7 cellular contexts compared by ENCODE assay signal in the genomic region with DNA sequence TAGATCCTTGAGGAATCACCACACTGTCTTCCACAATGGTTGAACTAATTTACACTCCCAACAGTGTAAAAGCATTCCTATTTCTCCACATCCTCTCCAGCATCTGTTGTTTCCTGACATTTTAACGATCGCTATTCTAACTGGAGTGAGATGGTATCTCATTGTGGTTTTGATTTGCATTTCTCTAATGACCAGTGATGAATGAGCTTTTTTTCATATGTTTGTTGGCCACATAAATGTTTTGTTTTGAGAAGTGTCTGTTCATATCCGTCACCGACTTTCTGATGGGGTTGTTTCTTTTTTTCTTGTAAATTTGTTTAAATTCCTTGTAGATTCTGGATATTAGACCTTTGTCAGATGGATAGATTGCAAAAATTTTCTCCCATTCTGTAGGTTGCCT. TPM values are rescaled to one million over a fixed set of nuclear protein-coding genes. Genes with fewer than 3 reads are reported as not detected.
DNase-seq lines count a peak whose midpoint lies in the region; ATAC-seq, FAIRE-seq and TF ChIP-seq lines count a peak whose summit lies in the region.
"Not testable (repeated sequence)": the region's sequence is repeated elsewhere in the genome, so short reads cannot be mapped to it uniquely, and the experiment has no call there.
"Had no signal": no experiment of that assay in that cellular context is flagged by ENCODE, and none has a peak within 500 bp of the region (broad histone marks: within the 10 kb centered on the region; RNA-seq: fewer than 3 reads in every experiment).

No MANE protein-coding gene starts in this region.

- DNase-seq in EH (ENCODE audit: low read depth), result peak; percentile 50
- peak; percentile 24 to 64 for DNase-seq in NCI-H1930 (lab: John Stamatoyannopoulos, UW)
- not testable (repeated sequence) for DNase-seq in activated CD4-positive, alpha-beta memory T cell treated with anti-CD3 and anti-CD28 coated beads for 36 hours; natural killer cell treated with Interleukin-12 subunit alpha and Interleukin-12 subunit beta and Interleukin-15 and Interleukin-18, amount 100 ng/mL, for 72 hours (ENCODE audit: low spot score)
- peak; percentile 12 for DNase-seq in astrocyte (ENCODE audit: low read depth)

- not testable (repeated sequence) for ATAC-seq in natural killer cell treated with Interleukin-12 subunit alpha and Interleukin-12 subunit beta and Interleukin-15 and Interleukin-18, amount 100 ng/mL, for 72 hours

- POLR2A ChIA-PET in activated CD4-positive, alpha-beta memory T cell treated with anti-CD3 and anti-CD28 coated beads for 36 hours (lab: Charles Lee), result not testable (repeated sequence)

- not testable (repeated sequence) for H3K79me2 ChIP-seq in astrocyte (ENCODE audit: insufficient read depth, low read length)

- H3K36me3 ChIP-seq in astrocyte (ENCODE audit: insufficient read depth, low read length), result not testable (repeated sequence)

- H3K4me2 ChIP-seq in astrocyte (ENCODE audit: low read length), result not testable (repeated sequence)

- not testable (repeated sequence) for H3K9me3 Mint-ChIP-seq in activated CD4-positive, alpha-beta memory T cell treated with anti-CD3 and anti-CD28 coated beads for 36 hours; astrocyte (ENCODE audit: unreplicated experiment); natural killer cell treated with Interleukin-12 subunit alpha and Interleukin-12 subunit beta and Interleukin-15 and Interleukin-18, amount 100 ng/mL, for 72 hours

- H3K4me1 ChIP-seq in astrocyte (ENCODE audit: insufficient read depth, low read length), result not testable (repeated sequence)

- peaks cover 24% of the 10 kb centered on the region for H3K4me1 Mint-ChIP-seq in activated CD4-positive, alpha-beta memory T cell treated with anti-CD3 and anti-CD28 coated beads for 36 hours (ENCODE audit: low read depth)
- not testable (repeated sequence) for H3K4me1 Mint-ChIP-seq in astrocyte (ENCODE audit: low read depth, unreplicated experiment)
- peaks cover 40 to 43% of the 10 kb centered on the region in 2 donors for H3K4me1 Mint-ChIP-seq in natural killer cell treated with Interleukin-12 subunit alpha and Interleukin-12 subunit beta and Interleukin-15 and Interleukin-18, amount 100 ng/mL, for 72 hours (ENCODE audit: low read depth in 2 of 2)

- not testable (repeated sequence) for FAIRE-seq in astrocyte (lab: Jason Lieb, UNC)

- H3K27me3 Mint-ChIP-seq in activated CD4-positive, alpha-beta memory T cell treated with anti-CD3 and anti-CD28 coated beads for 36 hours; natural killer cell treated with Interleukin-12 subunit alpha and Interleukin-12 subunit beta and Interleukin-15 and Interleukin-18, amount 100 ng/mL, for 72 hours: not testable (repeated sequence)
- peaks cover 36% of the 10 kb centered on the region for H3K27me3 Mint-ChIP-seq in astrocyte (ENCODE audit: low read depth, unreplicated experiment)

- H3K4me3 Mint-ChIP-seq in activated CD4-positive, alpha-beta memory T cell treated with anti-CD3 and anti-CD28 coated beads for 36 hours; astrocyte (ENCODE audit: unreplicated experiment); natural killer cell treated with Interleukin-12 subunit alpha and Interleukin-12 subunit beta and Interleukin-15 and Interleukin-18, amount 100 ng/mL, for 72 hours: not testable (repeated sequence)

- intact Hi-C loops in activated CD4-positive, alpha-beta memory T cell treated with anti-CD3 and anti-CD28 coated beads for 36 hours (cut with micrococcal nuclease), result loop anchor here (10.0 kb wide), 1 partner anchor 463 kb away; the partner anchor contains the start of gene CUL3

- not testable (repeated sequence) for H4K20me1 ChIP-seq in astrocyte (ENCODE audit: insufficient read depth, low read length)

- H3K9ac ChIP-seq in astrocyte (ENCODE audit: low read length), result not testable (repeated sequence)

- CTCF ChIA-PET in activated CD4-positive, alpha-beta memory T cell treated with anti-CD3 and anti-CD28 coated beads for 36 hours (lab: Charles Lee), result not testable (repeated sequence)

- not testable (repeated sequence) for H3K4me3 ChIP-seq in astrocyte (ENCODE audit: insufficient read depth, low read depth, low read length)

- TF ChIP-seq CTCF in astrocyte (IDR thresholded peaks at IDR 0.05; ENCODE audit: insufficient read depth, low read depth, low read length), result not testable (repeated sequence)

- H3K9me3 ChIP-seq in astrocyte (ENCODE audit: insufficient read depth, low read depth, low read length), result not testable (repeated sequence)

- not testable (repeated sequence) for H3K27me3 ChIP-seq in astrocyte (ENCODE audit: insufficient read depth, low read length)

- H3K36me3 Mint-ChIP-seq in activated CD4-positive, alpha-beta memory T cell treated with anti-CD3 and anti-CD28 coated beads for 36 hours; astrocyte (ENCODE audit: low read depth, unreplicated experiment); natural killer cell treated with Interleukin-12 subunit alpha and Interleukin-12 subunit beta and Interleukin-15 and Interleukin-18, amount 100 ng/mL, for 72 hours: not testable (repeated sequence)

- not testable (repeated sequence) for H3K27ac ChIP-seq in astrocyte (ENCODE audit: low read depth, low read length)

- peak overlapping the region; percentile 24 for H3K27ac Mint-ChIP-seq in activated CD4-positive, alpha-beta memory T cell treated with anti-CD3 and anti-CD28 coated beads for 36 hours
- H3K27ac Mint-ChIP-seq in astrocyte (ENCODE audit: unreplicated experiment), result not testable (repeated sequence)
- peak overlapping the region; percentile 5 to 70 for H3K27ac Mint-ChIP-seq in natural killer cell treated with Interleukin-12 subunit alpha and Interleukin-12 subunit beta and Interleukin-15 and Interleukin-18, amount 100 ng/mL, for 72 hours

- not testable (repeated sequence) for H2AFZ ChIP-seq in astrocyte (ENCODE audit: low read depth, low read length)

RNA-seq across cellular contexts. Expression of gene DOCK10, which starts 5.2 kb away (rescaled TPM):
- total RNA-seq in activated CD4-positive, alpha-beta memory T cell treated with anti-CD3 and anti-CD28 coated beads for 36 hours, result 100 to 1,000 TPM; 134 to 139 TPM
- 6.3 and 7.7 TPM in 2 replicates for total RNA-seq in astrocyte
- 100 to 1,000 TPM; 334 to 378 TPM for total RNA-seq in natural killer cell treated with Interleukin-12 subunit alpha and Interleukin-12 subunit beta and Interleukin-15 and Interleukin-18, amount 100 ng/mL, for 72 hours
- total RNA-seq: Caco-2, G401 had no signal

Comparison
In these comparisons a context has a peak if more than half of its experiments do, and no peak if none do; other contexts are left out.
1. RNA of gene DOCK10, which starts 5.2 kb away (total RNA-seq): 334 to 378 TPM in natural killer cell treated with Interleukin-12 subunit alpha and Interleukin-12 subunit beta and Interleukin-15 and Interleukin-18, amount 100 ng/mL, for 72 hours and 134 to 139 TPM in activated CD4-positive, alpha-beta memory T cell treated with anti-CD3 and anti-CD28 coated beads for 36 hours; 6.3 to 7.7 TPM in astrocyte; every median in the first group is over 10 times any median in the second.